Comparison of ENCODE assay signal across 2 cellular contexts in genomic region chr11:128886401-128887119, GRCh38.
A peak's percentile ranks its signal among the peaks of the same experiment; 100 is the strongest.
TF ChIP-seq lines count a peak whose summit lies in the region.

No MANE protein-coding gene starts in this region.

TF ChIP-seq in GM12878, 131 proteins besides CTCF, POLR2A, EP300 and RAD21:
- TF ChIP-seq CBX5 (IDR thresholded peaks at IDR 0.05; ENCODE audit: low read depth) = no peak
- no peak for TF ChIP-seq FOS (IDR thresholded peaks at IDR 0.05; ENCODE audit: borderline replicate concordance, extremely low read depth, insufficient read length)
- no peak for TF ChIP-seq TCF3 (IDR thresholded peaks at IDR 0.05; ENCODE audit: borderline replicate concordance, insufficient read depth, low read depth, low read length)
- TF ChIP-seq SMC3 (IDR thresholded peaks at IDR 0.05; ENCODE audit: borderline replicate concordance, low read length) = peak; percentile 38; the same call in 1 of the 2 replicates
TF ChIP-seq in GM12878: peak in this region for 1.

TF ChIP-seq in neural cell, 6 proteins besides CTCF, POLR2A, EP300 and RAD21:
- TF ChIP-seq EZH2 (IDR thresholded peaks at IDR 0.05; ENCODE audit: borderline replicate concordance, insufficient read depth, low read length, poor library complexity, severe bottlenecking) (no peak), POLR2AphosphoS5 (IDR thresholded peaks at IDR 0.05) (no peak), MXI1 (conservative IDR thresholded peaks at IDR 0.05; ENCODE audit: poor library complexity, severe bottlenecking) (no peak), REST (IDR thresholded peaks at IDR 0.05; ENCODE audit: borderline replicate concordance) (no peak), TAF1 (IDR thresholded peaks at IDR 0.05; ENCODE audit: low read depth) (no peak), SMC3 (conservative IDR thresholded peaks at IDR 0.05; ENCODE audit: poor library complexity) (peak; percentile 74)
